ENCODE assay signal across 20 cellular contexts in genomic region chr3:116322761-116323160, GRCh38.
"Had no signal": no experiment of that assay in that cellular context is flagged by ENCODE, and none has a peak within 500 bp of the region (broad histone marks: within the 10 kb centered on the region; RNA-seq: fewer than 3 reads in every experiment).

No MANE protein-coding gene starts in this region.

- DNase-seq: IMR-90, Karpas-422, KG1, MG63, NCI-H1092, NCI-H1105 treated with DMSO at 0.1 percent for 48 hours, NCI-H1417 treated with DMSO at 0.1 percent for 48 hours, NCI-H146, NCI-H1694 treated with DMSO at 0.1 percent for 48 hours, NCI-H1930, NCI-H2081, NCI-H2107, NCI-H226, NCI-H510A, NCI-H524 treated with DMSO at 0.1 percent for 48 hours, NCI-H69, NCI-H774, RPMI8226, SHP77 had no signal

- H3K4me3 ChIP-seq: MG63 had no signal

- H3K9me3 ChIP-seq: MG63 had no signal

- ATAC-seq: HepG2 had no signal

- H3K27me3 ChIP-seq: MG63 had no signal

- H3K36me3 ChIP-seq: MG63 had no signal
